In genomic region chr17:59409336-59410048, GRCh38 we compare ENCODE assay signal across 24 cellular contexts.
"Had no signal": no experiment of that assay in that cellular context is flagged by ENCODE, and none has a peak within 500 bp of the region (broad histone marks: within the 10 kb centered on the region; RNA-seq: fewer than 3 reads in every experiment).

No MANE protein-coding gene starts in this region.

- H3K4me3 Mint-ChIP-seq: activated naive CD4-positive, alpha-beta T cell treated with anti-CD3 and anti-CD28 coated beads, Interleukin-2, amount 50 U/mL, for 24 hours; nephron progenitor cell; stimulated activated effector memory CD8-positive, alpha-beta T cell treated with anti-CD3 and anti-CD28 coated beads, Interleukin-12 subunit alpha, Interleukin-12 subunit beta, amount 100 ng/mL, for 72 hours; T-cell; T-helper 2 cell treated with Interferon-gamma antibody and Interleukin-4, amounts not matched to agents 5 μg/mL and 100 μg/mL, for 36 hours had no signal

- H3K27ac ChIP-seq: adrenal gland, brain microvascular endothelial cell, parathyroid adenoma, stomach, upper lobe of left lung had no signal

- H3K9me3 ChIP-seq: adrenal gland, ascending aorta had no signal

- H3K4me1 Mint-ChIP-seq: stimulated activated effector memory CD8-positive, alpha-beta T cell treated with anti-CD3 and anti-CD28 coated beads, Interleukin-12 subunit alpha, Interleukin-12 subunit beta, amount 100 ng/mL, for 72 hours had no signal

- H3K27me3 ChIP-seq: adrenal gland, ascending aorta, brain microvascular endothelial cell, stomach, upper lobe of left lung had no signal

- H3K9me3 Mint-ChIP-seq: activated naive CD4-positive, alpha-beta T cell treated with anti-CD3 and anti-CD28 coated beads, Interleukin-2, amount 50 U/mL, for 24 hours; stimulated activated effector memory CD8-positive, alpha-beta T cell treated with anti-CD3 and anti-CD28 coated beads, Interleukin-12 subunit alpha, Interleukin-12 subunit beta, amount 100 ng/mL, for 72 hours had no signal

- H3K27ac Mint-ChIP-seq: activated naive CD4-positive, alpha-beta T cell treated with anti-CD3 and anti-CD28 coated beads, Interleukin-2, amount 50 U/mL, for 24 hours; nephron progenitor cell; stimulated activated effector memory CD8-positive, alpha-beta T cell treated with anti-CD3 and anti-CD28 coated beads, Interleukin-12 subunit alpha, Interleukin-12 subunit beta, amount 100 ng/mL, for 72 hours; T-cell; T-helper 2 cell treated with Interferon-gamma antibody and Interleukin-4, amounts not matched to agents 5 μg/mL and 100 μg/mL, for 36 hours had no signal

- DNase-seq: activated CD4-positive, alpha-beta T cell treated with anti-CD3 and anti-CD28 coated beads, Interleukin-2, amount 50 U/mL, for 1 hour; activated CD4-positive, CD25-positive, alpha-beta regulatory T cell treated with anti-CD3 and anti-CD28 coated beads, Interleukin-2, amount 50 U/mL, for 72 hours; activated gamma-delta T cell treated with Interleukin-2 at 50 U/mL for 16 hours; activated T-cell treated with anti-CD3 and anti-CD28 coated beads, Interleukin-2, amount 50 U/mL, for 1 hour; adrenal gland; brain microvascular endothelial cell; caudate nucleus; dermis blood vessel endothelial cell; effector memory CD4-positive, alpha-beta T cell; foreskin melanocyte; kidney; midbrain; nephron progenitor cell; small intestine; stimulated activated CD4-positive, alpha-beta T cell treated with anti-CD3 and anti-CD28 coated beads, Interleukin-2, amount 100 ng/mL, for 24 hours; stomach; T-cell; upper lobe of left lung had no signal

- H3K79me2 ChIP-seq: parathyroid adenoma had no signal

- H3K36me3 ChIP-seq: adrenal gland, brain microvascular endothelial cell had no signal

- H3K27me3 Mint-ChIP-seq: activated naive CD4-positive, alpha-beta T cell treated with anti-CD3 and anti-CD28 coated beads, Interleukin-2, amount 50 U/mL, for 24 hours; T-cell had no signal

- H3K9ac ChIP-seq: parathyroid adenoma had no signal

- H3K4me3 ChIP-seq: adrenal gland, ascending aorta, lung, stomach, upper lobe of left lung had no signal
